In genomic region chr10:80452069-80452468, GRCh38 we compare ENCODE assay signal across 31 cellular contexts. TPM values are rescaled to one million over a fixed set of nuclear protein-coding genes. Genes with fewer than 3 reads are reported as not detected.
A peak's percentile ranks its signal among the peaks of the same experiment; 100 is the strongest.
DNase-seq lines count a peak whose midpoint lies in the region; ATAC-seq, FAIRE-seq and TF ChIP-seq lines count a peak whose summit lies in the region.
"Had no signal": no experiment of that assay in that cellular context is flagged by ENCODE, and none has a peak within 500 bp of the region (broad histone marks: within the 10 kb centered on the region; RNA-seq: fewer than 3 reads in every experiment).

No MANE protein-coding gene starts in this region.

- H4K8ac ChIP-seq in H1 (ENCODE audit: extremely low read depth, insufficient read depth, low read length): no peak overlapping the region

- no peak overlapping the region for H2BK120ac ChIP-seq in H1 (replicated peaks; ENCODE audit: low read depth, low read length)

- 0 out of 2 replicates have a peak overlapping the region, but pooled peaks have one; percentile 20 for H2AK5ac ChIP-seq in H1 (ENCODE audit: low read depth, low read length)

- H3K4me3 ChIP-seq in A549 (no peak overlapping the region; the same call in 2 of the 3 replicates), HEK293 (ENCODE audit: low read depth, low read length) (no peak overlapping the region), H1 (ENCODE audit: extremely low read depth in 1 of 4, insufficient read depth in 2 of 4, low read depth in 3 of 4, low read length in 4 of 4) (no peak overlapping the region), smooth muscle cell (no peak overlapping the region)
- H3K4me3 ChIP-seq: sigmoid colon had no signal

- POLR2A ChIA-PET in A549 (lab: Yijun Ruan, JAX): interaction anchor here (0.7 to 2.0 kb wide), 3 partner anchors 44 to 54 kb away, joined by 4 to 8 read pairs (median 5); partner anchors contain the start of gene PRXL2A
- POLR2A ChIA-PET in HEK293 (lab: Yijun Ruan, JAX): no interaction called here
- POLR2A ChIA-PET in H1 (lab: Charles Lee; ENCODE audit: partially characterized antibody): interaction anchor here (3.3 kb wide), 1 partner anchor 12 kb away, joined by 18 read pairs; no protein-coding TSS in a partner anchor

- no peak overlapping the region for H2AFZ ChIP-seq in H1 (ENCODE audit: low read length)
- H2AFZ ChIP-seq in smooth muscle cell (ENCODE audit: low read depth): no peak overlapping the region

- peaks cover 9% of the 10 kb centered on the region; the same call in 1 of the 2 replicates for H3K23me2 ChIP-seq in H1 (ENCODE audit: low read depth, low read length)

- H3K36me3 ChIP-seq in HEK293 (ENCODE audit: control insufficient read depth in 2 of 2, insufficient read depth in 1 of 2, low read length in 2 of 2) (no peaks in the 10 kb centered on the region), H1 (ENCODE audit: control insufficient read depth in 2 of 4, insufficient read depth in 4 of 4, low read length in 3 of 4) (no peaks in the 10 kb centered on the region), smooth muscle cell (ENCODE audit: low read depth) (no peaks in the 10 kb centered on the region)
- H3K36me3 ChIP-seq: sigmoid colon had no signal

- no peak overlapping the region for H3K14ac ChIP-seq in H1 (ENCODE audit: insufficient read length)

- no peak overlapping the region for H2BK5ac ChIP-seq in H1 (ENCODE audit: low read depth, low read length)

- H2BK12ac ChIP-seq in H1 (ENCODE audit: low read depth, low read length): no peak overlapping the region

- no peaks in the 10 kb centered on the region for H3K79me1 ChIP-seq in H1 (ENCODE audit: low read depth, low read length)

- H3K9me3 ChIP-seq in A549 (peaks cover 14% of the 10 kb centered on the region), HEK293 (ENCODE audit: control insufficient read depth, insufficient read depth, low read depth, low read length) (no peaks in the 10 kb centered on the region), H1 (ENCODE audit: insufficient read depth in 2 of 2, low read depth in 1 of 2, low read length in 1 of 2) (no peaks in the 10 kb centered on the region), smooth muscle cell (replicated peaks; ENCODE audit: low read depth) (no peaks in the 10 kb centered on the region)
- H3K9me3 ChIP-seq: sigmoid colon had no signal

- H3F3A ChIP-seq in smooth muscle cell (ENCODE audit: low read depth): peaks cover 23% of the 10 kb centered on the region

- H3K23ac ChIP-seq in H1 (ENCODE audit: insufficient read length): no peak overlapping the region

- no peak overlapping the region for H3K9ac ChIP-seq in H1 (replicated peaks in 1 of 4; ENCODE audit: extremely low read depth in 1 of 4, low read depth in 3 of 4, low read length in 3 of 4)
- no peak overlapping the region for H3K9ac ChIP-seq in smooth muscle cell (ENCODE audit: low read depth)

- TF ChIP-seq CTCF in A549 (IDR thresholded peaks at IDR 0.05) (no peak), HEK293 (tag by site-specific recombination; IDR thresholded peaks at IDR 0.05) (no peak), H1 (IDR thresholded peaks at IDR 0.05; ENCODE audit: control extremely low read depth in 1 of 3, insufficient read depth in 1 of 3, low read depth in 1 of 3, low read length in 3 of 3) (no peak), smooth muscle cell (IDR thresholded peaks at IDR 0.05; ENCODE audit: borderline replicate concordance, insufficient read depth, poor library complexity, severe bottlenecking) (no peak)

- ATAC-seq in A549 (no peak), HG03175 (IDR thresholded peaks at IDR 0.05; ENCODE audit: unreplicated experiment) (no peak)
- ATAC-seq: activated CD8-positive, alpha-beta memory T cell treated with anti-CD3 and anti-CD28 coated beads, Interleukin-2, amount 10 ng/mL, durations not matched to agents 7 days and 5 days; HepG2; left ventricle myocardium superior; Panc1; stimulated activated memory B cell treated with anti-CD40 and anti-IgM and Interleukin-4, amounts not matched to agents 10 μg/mL and 1 μg/mL and 100 μg/mL, for 72 hours; T-cell had no signal

- H3K4me1 ChIP-seq in A549: peaks cover 36% of the 10 kb centered on the region
- no peaks in the 10 kb centered on the region; the same call in 1 of the 2 replicates for H3K4me1 ChIP-seq in HEK293 (ENCODE audit: control insufficient read depth, insufficient read depth, low read length)
- H3K4me1 ChIP-seq in H1 (replicated peaks in 1 of 4; ENCODE audit: control insufficient read depth in 3 of 4, insufficient read depth in 4 of 4, low read length in 3 of 4): peaks cover 8 to 14% (median 9%) of the 10 kb centered on the region in 4 experiments
- peaks cover 14% of the 10 kb centered on the region for H3K4me1 ChIP-seq in smooth muscle cell (ENCODE audit: low read depth)

- no peak overlapping the region for H4K91ac ChIP-seq in H1 (replicated peaks; ENCODE audit: insufficient read length, low read length)

- no peak overlapping the region for H4K5ac ChIP-seq in H1 (ENCODE audit: insufficient read length, low read depth, low read length)

- H3K79me2 ChIP-seq in H1 (ENCODE audit: control insufficient read depth in 1 of 2, insufficient read depth in 2 of 2, low read length in 2 of 2): peaks cover 9 to 20% of the 10 kb centered on the region in 2 experiments
- peaks cover 22% of the 10 kb centered on the region for H3K79me2 ChIP-seq in smooth muscle cell (ENCODE audit: low read depth)

- TF ChIP-seq POLR2A in A549 (IDR thresholded peaks at IDR 0.05; ENCODE audit: low read length): no peak
- TF ChIP-seq POLR2A in H1 (IDR thresholded peaks at IDR 0.05; ENCODE audit: control extremely low read depth in 1 of 2, low read depth in 2 of 2, low read length in 2 of 2): no peak

- no peak for DNase-seq in A549 (ENCODE audit: low read depth in 1 of 2, low spot score in 1 of 2)
- no peak for DNase-seq in H1 (ENCODE audit: low read depth in 1 of 2, low spot score in 2 of 2)
- DNase-seq in smooth muscle cell (lab: John Stamatoyannopoulos, UW; ENCODE audit: unreplicated experiment): no peak
- DNase-seq in cerebellar cortex (ENCODE audit: low spot score): no peak
- no peak for DNase-seq in NCI-H146 treated with DMSO at 0.1 percent for 48 hours (lab: John Stamatoyannopoulos, UW; ENCODE audit: unreplicated experiment)
- DNase-seq: activated CD4-positive, alpha-beta T cell treated with anti-CD3 and anti-CD28 coated beads, Interleukin-2, amount 50 U/mL, for 4 hours; activated CD4-positive, CD25-positive, alpha-beta regulatory T cell; activated CD8-positive, alpha-beta memory T cell treated with anti-CD3 and anti-CD28 coated beads, Interleukin-2, amount 10 ng/mL, durations not matched to agents 7 days and 5 days; activated gamma-delta T cell treated with Interleukin-2 at 50 U/mL for 16 hours; activated naive CD8-positive, alpha-beta T cell treated with anti-CD3 and anti-CD28 coated beads, Interleukin-2, amount 10 ng/mL, durations not matched to agents 7 days and 5 days; activated T-cell treated with anti-CD3 and anti-CD28 coated beads, Interleukin-2, amount 50 U/mL, for 48 hours; aorta; DMS153; effector CD4-positive, alpha-beta T cell; glutamatergic neuron; H7; islet precursor cell; left ventricle myocardium superior; naive B cell; NCI-H1417; NCI-H2107; occipital lobe; sigmoid colon; T-cell had no signal

- CTCF ChIA-PET in A549 (lab: Yijun Ruan, JAX): interaction anchor here (1.3 to 38.6 kb wide), 5 partner anchors 8 to 74 kb away, joined by 3 to 928 read pairs (median 11); no protein-coding TSS in a partner anchor
- CTCF ChIA-PET in HEK293 (lab: Yijun Ruan, JAX): interaction anchor here (0.6 to 5.5 kb wide), 5 partner anchors 8 to 473 kb away, joined by 3 to 45 read pairs (median 11); no protein-coding TSS in a partner anchor
- CTCF ChIA-PET in H1 (lab: Charles Lee; ENCODE audit: partially characterized antibody): interaction anchor here (0.9 to 38.4 kb wide), 5 partner anchors 8 to 54 kb away, joined by 3 to 1263 read pairs (median 22); no protein-coding TSS in a partner anchor

- peaks cover 0 to 4% (median 0%) of the 10 kb centered on the region in 4 experiments; a peak in 2 of 7 replicates for H3K27me3 ChIP-seq in H1 (replicated peaks in 1 of 4; ENCODE audit: control insufficient read depth in 3 of 4, extremely low read depth in 1 of 4, insufficient read depth in 3 of 4, low read length in 3 of 4)
- no peaks in the 10 kb centered on the region for H3K27me3 ChIP-seq in smooth muscle cell (ENCODE audit: low read depth)
- H3K27me3 ChIP-seq: sigmoid colon had no signal

- no peak overlapping the region for H3K4ac ChIP-seq in H1 (replicated peaks; ENCODE audit: insufficient read length, low read depth, low read length)

- peak overlapping the region; percentile 94 for H3K4me2 ChIP-seq in A549
- no peak overlapping the region for H3K4me2 ChIP-seq in H1 (ENCODE audit: insufficient read depth in 1 of 2, low read depth in 2 of 2, low read length in 2 of 2)
- no peak overlapping the region for H3K4me2 ChIP-seq in smooth muscle cell

- TF ChIP-seq EP300 in A549 (IDR thresholded peaks at IDR 0.05) (no peak), H1 (IDR thresholded peaks at IDR 0.05; ENCODE audit: borderline replicate concordance in 1 of 2, low read depth in 2 of 2, low read length in 2 of 2) (no peak)

- H2BK15ac ChIP-seq in H1 (ENCODE audit: low read length): no peak overlapping the region

- no peak overlapping the region for H2BK20ac ChIP-seq in H1 (ENCODE audit: low read length)

- TF ChIP-seq RAD21 in A549 (conservative IDR thresholded peaks at IDR 0.05 in 1 of 2, IDR thresholded peaks at IDR 0.05 in 1 of 2): no peak
- TF ChIP-seq RAD21 in H1 (IDR thresholded peaks at IDR 0.05 in 1 of 2, conservative IDR thresholded peaks at IDR 0.05 in 1 of 2; ENCODE audit: low read depth in 2 of 2, low read length in 2 of 2): no peak

- H4K20me1 ChIP-seq in H1 (replicated peaks in 1 of 2; ENCODE audit: control insufficient read depth in 1 of 2, insufficient read depth in 2 of 2, low read length in 2 of 2) (peaks cover 9 to 16% of the 10 kb centered on the region in 2 experiments), smooth muscle cell (ENCODE audit: low read depth) (peaks cover 23% of the 10 kb centered on the region)

- FAIRE-seq in A549 (lab: Jason Lieb, UNC): no peak
- FAIRE-seq in H1 (lab: Jason Lieb, UNC): no peak
- FAIRE-seq: colon, GM12892, HepG2 had no signal

- H3K18ac ChIP-seq in H1 (ENCODE audit: extremely low read depth, low read length): no peak overlapping the region

- no peak overlapping the region for H3K56ac ChIP-seq in H1 (replicated peaks; ENCODE audit: insufficient read length, low read depth, low read length)

- H3K27ac ChIP-seq in A549 (peak overlapping the region; percentile 99 to 100; a peak in 4 of 6 replicates), HEK293 (ENCODE audit: extremely low read depth, low read depth, low read length) (no peak overlapping the region), H1 (ENCODE audit: low read depth, low read length) (no peak overlapping the region), smooth muscle cell (ENCODE audit: low read depth) (peak overlapping the region; percentile 19)

RNA-seq across cellular contexts. Expression of gene TSPAN14, which starts 2.0 kb away (rescaled TPM):
- 87.0 and 97.1 TPM in 2 replicates for polyA plus RNA-seq in A549 (2011; rRNA removed)
- 119 and 152 TPM in 2 replicates for polyA plus RNA-seq in A549 (2012; cell fraction: cytosol; rRNA removed)
- 147 and 164 TPM in 2 replicates for polyA plus RNA-seq in A549 (2012; cell fraction: nucleus; rRNA removed)
- polyA plus RNA-seq in A549 (2017; fragmentation: RNase III; extraction: RNeasy Plus Mini Kit Qiagen cat#74134 plus additional on column Dnase treatment): 101 to 124 TPM (median 121 TPM) in 3 replicates
- polyA minus RNA-seq in A549 (2011; rRNA and poly(A)+ RNA removed): 68.4 and 91.9 TPM in 2 replicates
- 57.8 and 57.9 TPM in 2 replicates for total RNA-seq in H1 (2021; fragmentation: NEBNext Ultra II Directional; extraction: Animal tissue kit (Norgen Biotek cat#: 25700))
- polyA plus RNA-seq in H1 (2011; rRNA removed): 47.4 and 54.7 TPM in 2 replicates
- 38.1 TPM for polyA plus RNA-seq in H1 (2011; cell fraction: cytosol; rRNA removed)
- polyA plus RNA-seq in H1 (2011; cell fraction: nucleus; rRNA removed): 50.9 TPM
- 43.5 to 60.8 TPM (median 54.3 TPM) in 4 replicates for polyA plus RNA-seq in H1 (2012, experiment 1 of 2)
- 45.7 TPM for polyA plus RNA-seq in H1 (2012, experiment 2 of 2)
- polyA plus RNA-seq in H1 (2013, experiment 1 of 2): 39.1 TPM
- polyA plus RNA-seq in H1 (2013, experiment 2 of 2): 41.9 TPM
- 35.5 and 41.7 TPM in 2 replicates for polyA minus RNA-seq in H1 (2011; rRNA and poly(A)+ RNA removed)
- 29.9 TPM for polyA minus RNA-seq in H1 (2011; cell fraction: cytosol; rRNA and poly(A)+ RNA removed)
- 26.0 TPM for polyA minus RNA-seq in H1 (2011; cell fraction: nucleus; rRNA and poly(A)+ RNA removed)
- 39.8 and 42.7 TPM in 2 replicates for total RNA-seq in smooth muscle cell
- polyA plus RNA-seq in smooth muscle cell: 46.3 and 82.5 TPM in 2 replicates

RNA-seq across cellular contexts. Expression of gene PRXL2A, which starts 43.7 kb away (rescaled TPM):
- polyA plus RNA-seq in A549 (2011; rRNA removed) (47.6 and 59.3 TPM in 2 replicates), A549 (2017; fragmentation: RNase III; extraction: RNeasy Plus Mini Kit Qiagen cat#74134 plus additional on column Dnase treatment) (40.6 to 55.0 TPM (median 47.7 TPM) in 3 replicates), H1 (2011; rRNA removed) (9.7 and 13.4 TPM in 2 replicates), smooth muscle cell (80.0 and 82.0 TPM in 2 replicates)
- polyA plus RNA-seq in A549 (2012; cell fraction: cytosol; rRNA removed): 18.2 and 20.7 TPM in 2 replicates
- 4.5 and 5.5 TPM in 2 replicates for polyA plus RNA-seq in A549 (2012; cell fraction: nucleus; rRNA removed)
- 8.9 and 9.1 TPM in 2 replicates for polyA minus RNA-seq in A549 (2011; rRNA and poly(A)+ RNA removed)
- total RNA-seq in H1 (2021; fragmentation: NEBNext Ultra II Directional; extraction: Animal tissue kit (Norgen Biotek cat#: 25700)): 58.3 and 60.1 TPM in 2 replicates
- polyA plus RNA-seq in H1 (2011; cell fraction: cytosol; rRNA removed): 24.7 TPM
- 12.5 TPM for polyA plus RNA-seq in H1 (2011; cell fraction: nucleus; rRNA removed)
- 36.0 to 47.0 TPM (median 41.3 TPM) in 4 replicates for polyA plus RNA-seq in H1 (2012, experiment 1 of 2)
- 12.7 TPM for polyA plus RNA-seq in H1 (2012, experiment 2 of 2)
- polyA plus RNA-seq in H1 (2013, experiment 1 of 2): 48.4 TPM
- polyA plus RNA-seq in H1 (2013, experiment 2 of 2): 52.5 TPM
- 10.4 and 12.3 TPM in 2 replicates for polyA minus RNA-seq in H1 (2011; rRNA and poly(A)+ RNA removed)
- 9.0 TPM for polyA minus RNA-seq in H1 (2011; cell fraction: cytosol; rRNA and poly(A)+ RNA removed)
- 12.0 TPM for polyA minus RNA-seq in H1 (2011; cell fraction: nucleus; rRNA and poly(A)+ RNA removed)
- total RNA-seq in smooth muscle cell: 28.8 and 43.6 TPM in 2 replicates

Comparison
In these comparisons a context has a peak if more than half of its experiments do, and no peak if none do; other contexts are left out.
1. H3K27ac ChIP-seq: peak in A549 (2 of 2) and smooth muscle cell (single experiment); none in HEK293 (single experiment) and H1 (single experiment).